10 cellular contexts compared by ENCODE assay signal in the genomic region with DNA sequence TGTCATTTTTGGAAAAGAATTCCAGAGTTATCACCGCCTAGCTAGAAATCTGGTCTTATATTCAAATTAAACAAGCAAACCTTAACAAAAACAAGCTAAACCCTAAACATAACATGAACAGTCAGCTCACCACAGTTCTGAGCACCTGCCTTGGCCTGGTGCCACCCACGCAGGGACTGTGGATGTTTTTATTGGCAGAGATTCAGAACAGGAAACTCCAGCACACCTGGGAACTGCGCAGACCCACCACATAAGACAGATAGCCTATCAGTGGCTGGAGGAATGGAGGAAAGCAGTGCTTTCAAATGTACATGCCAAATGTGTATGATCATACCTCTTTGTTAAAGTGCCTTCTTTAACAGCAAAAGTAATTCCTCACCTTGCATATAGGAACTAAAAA. TPM values are rescaled to one million over a fixed set of nuclear protein-coding genes. Genes with fewer than 3 reads are reported as not detected.
DNase-seq lines count a peak whose midpoint lies in the region; ATAC-seq, FAIRE-seq and TF ChIP-seq lines count a peak whose summit lies in the region.
"Had no signal": no experiment of that assay in that cellular context is flagged by ENCODE, and none has a peak within 500 bp of the region (broad histone marks: within the 10 kb centered on the region; RNA-seq: fewer than 3 reads in every experiment).

No MANE protein-coding gene starts in this region.

- no peak for TF ChIP-seq POLR2A in GM12891 (IDR thresholded peaks at IDR 0.05; ENCODE audit: low read depth, low read length)
- no peak for TF ChIP-seq POLR2A in prostate gland (IDR thresholded peaks at IDR 0.05)

- FAIRE-seq in GM12891 (lab: Jason Lieb, UNC): peak; percentile 59

- H3K36me3 ChIP-seq in prostate gland: no peaks in the 10 kb centered on the region

- no peak for TF ChIP-seq CTCF in prostate gland (IDR thresholded peaks at IDR 0.05)

- H3K27ac ChIP-seq in prostate gland: no peak overlapping the region

- no peaks in the 10 kb centered on the region for H3K9me3 ChIP-seq in prostate gland

- H3K27me3 ChIP-seq in prostate gland (replicated peaks; ENCODE audit: insufficient read depth): no peaks in the 10 kb centered on the region

- DNase-seq in GM12891 (ENCODE audit: insufficient read length, low spot score) (no peak), NCI-H2196 (lab: John Stamatoyannopoulos, UW; ENCODE audit: unreplicated experiment) (peak; percentile 80), prostate gland (ENCODE audit: low spot score) (peak; percentile 74), retina (no peak), middle frontal gyrus (ENCODE audit: extremely low spot score, low spot score) (no peak), AML-193 (lab: John Stamatoyannopoulos, UW) (no peak)
- DNase-seq in activated effector memory CD4-positive, alpha-beta T cell treated with anti-CD3 and anti-CD28 coated beads, Interleukin-2, amount 50 U/mL, for 16 hours: peak; percentile 77
- DNase-seq: mesendoderm had no signal

- no peak overlapping the region for H3K4me3 ChIP-seq in prostate gland

- intact Hi-C loops in prostate gland (cut with DNase I): no loop called here

- ATAC-seq in HG03045 (IDR thresholded peaks at IDR 0.05; ENCODE audit: unreplicated experiment): no peak

- no peaks in the 10 kb centered on the region for H3K4me1 ChIP-seq in prostate gland (replicated peaks)

- WGBS in prostate gland: 29% methylated on average over 3 of the region's 3 CpGs

TF ChIP-seq in GM12891, 5 proteins besides CTCF, POLR2A, EP300 and RAD21:
- no peak for TF ChIP-seq PAX5 (IDR thresholded peaks at IDR 0.05; ENCODE audit: insufficient read depth, low read length, severe bottlenecking)
- TF ChIP-seq TAF1 (IDR thresholded peaks at IDR 0.05; ENCODE audit: low read depth, low read length): no peak
- no peak for TF ChIP-seq POLR2AphosphoS5 (IDR thresholded peaks at IDR 0.05; ENCODE audit: low read depth, low read length)
TF ChIP-seq in GM12891: peak in this region for 0.

RNA-seq across cellular contexts. Expression of a gene that starts 8.9 kb away (rescaled TPM):
- 1.3 TPM for polyA plus RNA-seq in GM12891 (2012; ENCODE audit: low read depth, missing spikeins)
- 10 to 100 TPM; 11.5 to 12.5 TPM for total RNA-seq in prostate gland
- total RNA-seq: dermis microvascular lymphatic vessel endothelial cell had no signal

Comparison
In these comparisons a context has a peak if more than half of its experiments do, and no peak if none do; other contexts are left out.
1. DNase-seq: peak in NCI-H2196 (single experiment), activated effector memory CD4-positive, alpha-beta T cell treated with anti-CD3 and anti-CD28 coated beads, Interleukin-2, amount 50 U/mL, for 16 hours (single experiment) and prostate gland (single experiment); none in GM12891 (single experiment), retina (single experiment), middle frontal gyrus (single experiment) and AML-193 (0 of 2).